In genomic region chr10:62492012-62492869, GRCh38 we compare ENCODE assay signal across 8 cellular contexts.
DNase-seq lines count a peak whose midpoint lies in the region; ATAC-seq and TF ChIP-seq lines count a peak whose summit lies in the region.

No MANE protein-coding gene starts in this region.

- H3K27me3 ChIP-seq in DND-41 (ENCODE audit: insufficient read depth, low read length, poor library complexity) (no peaks in the 10 kb centered on the region), left ventricle myocardium inferior (ENCODE audit: low read depth) (peaks cover 3% of the 10 kb centered on the region), subcutaneous abdominal adipose tissue (ENCODE audit: control insufficient read depth in 5 of 5, insufficient read depth in 4 of 5, low read length in 5 of 5) (peaks cover 0 to under 1% (median 0%) of the 10 kb centered on the region in 5 donors)

- H3K9me3 ChIP-seq in DND-41 (ENCODE audit: insufficient read depth, low read length, severe bottlenecking), result no peaks in the 10 kb centered on the region
- H3K9me3 ChIP-seq in left ventricle myocardium inferior (replicated peaks), result no peaks in the 10 kb centered on the region
- H3K9me3 ChIP-seq in subcutaneous abdominal adipose tissue (ENCODE audit: control insufficient read depth in 5 of 5, low read length in 5 of 5), result no peaks in the 10 kb centered on the region

- peak; percentile 76 for TF ChIP-seq CTCF in DND-41 (IDR thresholded peaks at IDR 0.05; ENCODE audit: borderline replicate concordance, extremely low read depth, low read length, poor library complexity, severe bottlenecking)
- TF ChIP-seq CTCF in left ventricle myocardium inferior (IDR thresholded peaks at IDR 0.05; ENCODE audit: borderline replicate concordance), result peak; percentile 56

- H3K9ac ChIP-seq in DND-41 (ENCODE audit: low read depth, low read length) (no peak overlapping the region), subcutaneous abdominal adipose tissue (ENCODE audit: low read length in 5 of 5) (no peak overlapping the region)

- H3K4me1 ChIP-seq in DND-41 (ENCODE audit: insufficient read depth, low read length) (no peaks in the 10 kb centered on the region), left ventricle myocardium inferior (no peaks in the 10 kb centered on the region), subcutaneous abdominal adipose tissue (ENCODE audit: control insufficient read depth in 5 of 5, insufficient read depth in 5 of 5, low read length in 5 of 5) (peaks cover 5 to 22% (median 14%) of the 10 kb centered on the region in 5 donors)

- no peak overlapping the region for H2AFZ ChIP-seq in DND-41 (ENCODE audit: low read depth, low read length)

- H3K4me3 ChIP-seq in DND-41 (ENCODE audit: low read depth in 1 of 2, low read length in 2 of 2) (no peak overlapping the region), left ventricle myocardium inferior (no peak overlapping the region), subcutaneous abdominal adipose tissue (ENCODE audit: low read depth in 1 of 5, low read length in 5 of 5) (peak overlapping the region in 2 of 5 donors; percentile 30 to 44)

- H3K79me2 ChIP-seq in DND-41 (ENCODE audit: insufficient read depth, low read length), result no peaks in the 10 kb centered on the region

- no peak overlapping the region for H3K4me2 ChIP-seq in DND-41 (ENCODE audit: insufficient read depth, low read length)

- H3K36me3 ChIP-seq in DND-41 (ENCODE audit: insufficient read depth, low read length) (no peaks in the 10 kb centered on the region), left ventricle myocardium inferior (no peaks in the 10 kb centered on the region), subcutaneous abdominal adipose tissue (ENCODE audit: control insufficient read depth in 5 of 5, insufficient read depth in 5 of 5, low read length in 5 of 5) (no peaks in the 10 kb centered on the region)

- TF ChIP-seq POLR2A in GM18505 (IDR thresholded peaks at IDR 0.05; ENCODE audit: borderline replicate concordance, extremely low read depth, insufficient read depth, insufficient read length), result no peak

- no peak overlapping the region for H3K27ac ChIP-seq in DND-41 (ENCODE audit: low read length)
- peak overlapping the region; percentile 50 for H3K27ac ChIP-seq in left ventricle myocardium inferior (replicated peaks)
- H3K27ac ChIP-seq in subcutaneous abdominal adipose tissue (ENCODE audit: low read depth, low read length), result peak overlapping the region; percentile 47

- intact Hi-C loops in left ventricle myocardium inferior (cut with micrococcal nuclease), result no loop called here

- peak; percentile 62 for ATAC-seq in DND-41 (ENCODE audit: insufficient read depth, low read depth)
- ATAC-seq in HG03175 (IDR thresholded peaks at IDR 0.05; ENCODE audit: unreplicated experiment), result peak; percentile 49
- no peak for ATAC-seq in HG03139 (IDR thresholded peaks at IDR 0.05; ENCODE audit: unreplicated experiment)
- no peak for ATAC-seq in GM18505 (IDR thresholded peaks at IDR 0.05; ENCODE audit: unreplicated experiment)

- no peaks in the 10 kb centered on the region for H4K20me1 ChIP-seq in DND-41 (ENCODE audit: insufficient read depth, low read length)

- DNase-seq in DND-41, result no peak
- DNase-seq in SW480 (ENCODE audit: low spot score), result peak; percentile 55
- no peak for DNase-seq in left ventricle myocardium inferior
- no peak for DNase-seq in activated CD8-positive, alpha-beta memory T cell treated with anti-CD3 and anti-CD28 coated beads for 24 hours

Comparison
In these comparisons a context has a peak if more than half of its experiments do, and no peak if none do; other contexts are left out.
1. ATAC-seq: peak in DND-41 (single experiment) and HG03175 (single experiment); none in HG03139 (single experiment) and GM18505 (single experiment).